In genomic region chr14:24081739-24082204, GRCh38 we compare ENCODE assay signal across 8 cellular contexts.
A peak's percentile ranks its signal among the peaks of the same experiment; 100 is the strongest.
DNase-seq lines count a peak whose midpoint lies in the region; TF ChIP-seq lines count a peak whose summit lies in the region.

No MANE protein-coding gene starts in this region.

- H3K27ac ChIP-seq in 22Rv1 (peak overlapping the region; percentile 59), brain microvascular endothelial cell (no peak overlapping the region), mucosa of rectum (ENCODE audit: low read depth in 2 of 2, low read length in 2 of 2) (peak overlapping the region; percentile 61 to 81)

- H3K36me3 ChIP-seq in brain microvascular endothelial cell (replicated peaks) (no peaks in the 10 kb centered on the region), mucosa of rectum (ENCODE audit: control insufficient read depth in 2 of 2, insufficient read depth in 2 of 2, low read length in 2 of 2) (no peaks in the 10 kb centered on the region)

- peak overlapping the region in 1 of 2 donors; percentile 77 for H3K9ac ChIP-seq in mucosa of rectum (ENCODE audit: low read depth in 1 of 2, low read length in 2 of 2)

- H3K9me3 ChIP-seq in mucosa of rectum (ENCODE audit: control insufficient read depth in 2 of 2, low read length in 2 of 2) = no peaks in the 10 kb centered on the region

- H3K4me3 ChIP-seq in HFF-Myc (replicated peaks; ENCODE audit: low read depth, low read length) (peak overlapping the region; percentile 41), brain microvascular endothelial cell (ENCODE audit: low read depth, low read length) (peak overlapping the region; percentile 53), mucosa of rectum (ENCODE audit: low read length in 2 of 2) (peak overlapping the region; percentile 61 to 75)

- TF ChIP-seq CTCF in 22Rv1 (IDR thresholded peaks at IDR 0.05) = no peak
- no peak for TF ChIP-seq CTCF in HFF-Myc (IDR thresholded peaks at IDR 0.05; ENCODE audit: low read depth, low read length, missing control alignments)
- TF ChIP-seq CTCF in brain microvascular endothelial cell (IDR thresholded peaks at IDR 0.05; ENCODE audit: low read depth, low read length, missing control alignments) = no peak

- in situ Hi-C loops in brain microvascular endothelial cell (cut with HindIII; ENCODE audit: low pct_ligation_motif_present, low sequenced_read_pairs) = no loop called here

- H3K27me3 ChIP-seq in brain microvascular endothelial cell (replicated peaks) (peaks cover 29% of the 10 kb centered on the region), mucosa of rectum (ENCODE audit: control insufficient read depth in 2 of 2, insufficient read depth in 2 of 2, low read length in 2 of 2) (peaks cover 0 to 3% of the 10 kb centered on the region in 2 donors)

- DNase-seq in HFF-Myc (ENCODE audit: extremely low read depth, low read depth) = no peak
- DNase-seq in brain microvascular endothelial cell = no peak
- no peak for DNase-seq in NCI-H1092 treated with DMSO at 0.1 percent for 48 hours (lab: John Stamatoyannopoulos, UW)
- no peak for DNase-seq in T-helper 9 cell
- no peak for DNase-seq in NCI-H1436 treated with DMSO at 0.1 percent for 48 hours (lab: John Stamatoyannopoulos, UW)
- no peak for DNase-seq in HuH-7 (ENCODE audit: low spot score)

- peaks cover 8 to 11% of the 10 kb centered on the region in 2 donors for H3K4me1 ChIP-seq in mucosa of rectum (ENCODE audit: control insufficient read depth in 2 of 2, insufficient read depth in 2 of 2, low read length in 2 of 2)
